ENCODE assay signal across 14 cellular contexts in the genomic region with DNA sequence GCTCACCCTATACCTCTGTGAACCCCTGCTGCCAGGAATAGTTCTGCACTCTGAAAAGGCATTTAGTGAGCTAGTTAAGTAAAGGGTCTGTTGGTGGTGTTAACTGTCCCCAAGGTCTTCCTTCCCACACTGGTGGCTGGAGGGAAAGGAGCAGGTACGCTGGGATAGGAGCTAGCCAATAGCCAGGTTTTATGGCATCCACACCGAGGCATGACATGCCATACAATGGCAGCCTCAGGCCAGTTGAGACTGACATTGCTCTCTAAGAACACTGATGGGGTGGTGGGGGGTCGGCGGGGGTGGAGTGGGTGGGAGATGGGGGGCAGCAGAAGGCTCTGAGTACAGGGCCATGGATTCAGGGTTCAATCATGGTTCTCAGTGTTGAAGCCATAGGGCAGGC.
A peak's percentile ranks its signal among the peaks of the same experiment; 100 is the strongest.
DNase-seq lines count a peak whose midpoint lies in the region; ATAC-seq and TF ChIP-seq lines count a peak whose summit lies in the region.
"Had no signal": no experiment of that assay in that cellular context is flagged by ENCODE, and none has a peak within 500 bp of the region (broad histone marks: within the 10 kb centered on the region; RNA-seq: fewer than 3 reads in every experiment).

No MANE protein-coding gene starts in this region.

- H3K27ac ChIP-seq in right atrium auricular region (peak overlapping the region; percentile 17 to 26), upper lobe of right lung (no peak overlapping the region)
- H3K27ac ChIP-seq: foreskin keratinocyte, SK-N-MC, vagina had no signal

- peaks cover 20% of the 10 kb centered on the region for H3K36me3 ChIP-seq in right atrium auricular region
- H3K36me3 ChIP-seq in upper lobe of right lung, result no peaks in the 10 kb centered on the region

- peaks cover 0 to 54% of the 10 kb centered on the region in 2 donors for H3K4me1 ChIP-seq in right atrium auricular region
- peaks cover 18% of the 10 kb centered on the region for H3K4me1 ChIP-seq in upper lobe of right lung
- H3K4me1 ChIP-seq: foreskin keratinocyte had no signal

- DNase-seq in right atrium auricular region (ENCODE audit: low spot score), result no peak
- no peak for DNase-seq in left cardiac atrium
- DNase-seq in left lobe of liver (ENCODE audit: low spot score), result peak; percentile 40
- DNase-seq in upper lobe of right lung, result peak; percentile 23
- DNase-seq in COR-L47 (lab: John Stamatoyannopoulos, UW), result no peak

- intact Hi-C loops in left cardiac atrium (cut with DNase I) (loop anchor here (2.0 to 10.0 kb wide), 7 partner anchors 370 to 770 kb away; no protein-coding TSS in a partner anchor), upper lobe of right lung (cut with DNase I) (loop anchor here (10.0 kb wide), 1 partner anchor 270 kb away; no protein-coding TSS in a partner anchor)

- ATAC-seq in left cardiac atrium (no peak), left lobe of liver (no peak), upper lobe of right lung (no peak), GM19452 (IDR thresholded peaks at IDR 0.05; ENCODE audit: unreplicated experiment) (no peak), GM21786 (IDR thresholded peaks at IDR 0.05; ENCODE audit: unreplicated experiment) (no peak)

- H3K27me3 ChIP-seq in right atrium auricular region, result no peaks in the 10 kb centered on the region
- H3K27me3 ChIP-seq in upper lobe of right lung, result no peaks in the 10 kb centered on the region
- H3K27me3 ChIP-seq: esophagus muscularis mucosa, foreskin keratinocyte, vagina had no signal

- H3K9me3 ChIP-seq in right atrium auricular region (peaks cover 0 to 11% of the 10 kb centered on the region in 2 donors), upper lobe of right lung (no peaks in the 10 kb centered on the region)
- H3K9me3 ChIP-seq: vagina had no signal

- TF ChIP-seq CTCF in right atrium auricular region (IDR thresholded peaks at IDR 0.05) (no peak), WI38 (IDR thresholded peaks at IDR 0.05; ENCODE audit: low read depth, low read length) (peak; percentile 12; the same call in 1 of the 2 replicates), upper lobe of right lung (IDR thresholded peaks at IDR 0.05) (no peak)

- H3K4me3 ChIP-seq in right atrium auricular region (no peak overlapping the region), WI38 (ENCODE audit: low read depth, low read length) (no peak overlapping the region), upper lobe of right lung (no peak overlapping the region)
- H3K4me3 ChIP-seq: esophagus muscularis mucosa, GM23338, SK-N-MC, smooth muscle cell, vagina had no signal

Comparison
In these comparisons a context has a peak if more than half of its experiments do, and no peak if none do; other contexts are left out.
1. DNase-seq: peak in left lobe of liver (single experiment) and upper lobe of right lung (single experiment); none in right atrium auricular region (single experiment), left cardiac atrium (single experiment) and COR-L47 (single experiment).